Comparison of ENCODE assay signal across 8 cellular contexts in the genomic region with DNA sequence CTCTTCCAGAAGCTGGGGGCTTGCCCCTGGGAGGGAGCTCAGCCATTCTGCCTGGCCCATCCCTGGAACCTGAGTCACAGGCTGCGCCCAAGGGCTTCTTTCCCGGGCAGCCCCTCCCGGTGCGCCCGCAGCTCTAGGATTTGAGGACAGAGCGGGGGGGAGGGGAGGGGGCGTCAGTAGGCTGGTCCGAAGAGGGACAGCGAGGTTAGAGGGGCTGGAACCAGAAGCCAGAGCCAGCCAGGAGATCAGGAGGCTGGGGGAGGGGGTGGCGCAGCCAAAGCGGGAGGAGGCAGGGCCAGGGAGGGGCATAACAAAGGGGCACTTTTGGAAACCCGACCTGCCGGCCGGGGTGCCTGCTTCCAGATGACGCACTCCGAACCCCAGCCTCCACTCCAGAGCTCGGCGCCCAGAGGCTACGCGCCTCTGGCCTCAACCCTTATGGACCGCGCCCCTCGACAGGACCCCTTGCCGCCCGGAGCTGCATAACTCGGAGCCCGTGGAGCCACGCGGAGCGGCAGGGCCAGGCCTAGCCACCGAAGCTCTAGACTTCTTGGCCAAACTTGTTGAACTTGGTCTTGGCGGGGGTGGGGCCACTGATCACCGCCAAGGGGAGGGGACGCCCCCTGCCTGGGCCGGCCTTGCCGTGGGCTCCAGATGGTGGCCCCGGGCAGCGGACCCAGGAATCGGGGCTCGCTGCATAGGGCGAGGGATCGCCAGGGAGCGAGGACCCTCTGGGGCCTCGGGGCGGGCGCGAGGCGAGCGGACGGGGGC. TPM values are rescaled to one million over a fixed set of nuclear protein-coding genes. Genes with fewer than 3 reads are reported as not detected.
DNase-seq lines count a peak whose midpoint lies in the region; ATAC-seq, FAIRE-seq and TF ChIP-seq lines count a peak whose summit lies in the region.

No MANE protein-coding gene starts in this region.

- CTCF ChIA-PET in AG04450 (lab: Charles Lee), result interaction anchor here (0.6 to 1.6 kb wide), 7 partner anchors 74 to 238 kb away, joined by 3 to 13 read pairs (median 5); no protein-coding TSS in a partner anchor

- H3K56ac ChIP-seq in H9 (ENCODE audit: insufficient read length, low read depth, low read length), result no peak overlapping the region

- no peaks in the 10 kb centered on the region for H3K79me1 ChIP-seq in H9 (ENCODE audit: insufficient read depth, low read depth, low read length, poor library complexity, severe bottlenecking)

- H3K18ac ChIP-seq in H9 (ENCODE audit: insufficient read length, low read depth, low read length), result peak overlapping the region; percentile 73

- no peak for TF ChIP-seq POLR2A in GM12892 (IDR thresholded peaks at IDR 0.05; ENCODE audit: low read depth, low read length)

- no peak overlapping the region for H3T11ph ChIP-seq in H9 (ENCODE audit: low read length)

- H3K27me3 Mint-ChIP-seq in H9 (ENCODE audit: low read depth), result peaks cover 28% of the 10 kb centered on the region

- peaks cover 0 to 6% (median 5%) of the 10 kb centered on the region in 3 experiments; a peak in 4 of 7 replicates for H3K36me3 Mint-ChIP-seq in H9 (ENCODE audit: insufficient read depth in 1 of 3, low read depth in 3 of 3)

- H3K27ac ChIP-seq in AG04450 (ENCODE audit: low read depth, low read length) (peak overlapping the region; percentile 57), H9 (ENCODE audit: insufficient read length, low read depth, low read length) (no peak overlapping the region), epithelial cell of prostate (peak overlapping the region; percentile 89), muscle layer of duodenum (ENCODE audit: low read length) (no peak overlapping the region)

- H3K9ac ChIP-seq in H9 (ENCODE audit: extremely low read depth, insufficient read length, low read length), result peak overlapping the region; percentile 17

- no peak overlapping the region for H4K8ac ChIP-seq in H9 (replicated peaks; ENCODE audit: insufficient read length, low read depth, low read length)

- H2AK5ac ChIP-seq in H9 (ENCODE audit: insufficient read length, low read length), result no peak overlapping the region

- no peaks in the 10 kb centered on the region for H3K79me2 ChIP-seq in H9 (ENCODE audit: insufficient read depth, low read length)

- no peaks in the 10 kb centered on the region for H4K20me1 ChIP-seq in H9 (ENCODE audit: control insufficient read depth, insufficient read depth, insufficient read length)

- H3K4me1 ChIP-seq in H9 (ENCODE audit: insufficient read depth, low read length), result no peaks in the 10 kb centered on the region
- peaks cover 0 to 45% of the 10 kb centered on the region in 2 donors for H3K4me1 ChIP-seq in muscle layer of duodenum (ENCODE audit: control insufficient read depth in 1 of 2, insufficient read depth in 2 of 2, low read length in 2 of 2)

- no peak for ATAC-seq in HG03439 (IDR thresholded peaks at IDR 0.05; ENCODE audit: unreplicated experiment)

- DNase-seq in AG04450 (ENCODE audit: low read depth, low spot score), result no peak
- peak; percentile 96 for DNase-seq in H9
- DNase-seq in SW480 (ENCODE audit: low spot score), result peak; percentile 51
- DNase-seq in epithelial cell of prostate (ENCODE audit: low read depth, low spot score), result no peak
- DNase-seq in GM12892 (ENCODE audit: insufficient read length), result no peak
- DNase-seq in OCI-M2 (lab: John Stamatoyannopoulos, UW; ENCODE audit: unreplicated experiment), result no peak

- no peaks in the 10 kb centered on the region for H3K27me3 ChIP-seq in AG04450 (ENCODE audit: control insufficient read depth, insufficient read depth, low read length)
- H3K27me3 ChIP-seq in H9 (ENCODE audit: insufficient read depth, low read length), result no peaks in the 10 kb centered on the region
- no peaks in the 10 kb centered on the region for H3K27me3 ChIP-seq in muscle layer of duodenum (ENCODE audit: low read depth, low read length)

- no peaks in the 10 kb centered on the region for H3K9me3 Mint-ChIP-seq in H9

- peak overlapping the region; percentile 53 for H3K4me2 ChIP-seq in H9 (ENCODE audit: insufficient read depth, insufficient read length, low read length)

- H2BK20ac ChIP-seq in H9 (ENCODE audit: low read depth, low read length, poor library complexity, severe bottlenecking), result no peak overlapping the region

- POLR2A ChIA-PET in AG04450 (lab: Yijun Ruan, JAX), result interaction anchor here (0.7 to 1.4 kb wide), 4 partner anchors 29 to 509 kb away, joined by 4 to 7 read pairs (median 5); partner anchors contain the start of genes ACP2 and DDB2

- H3K4me3 Mint-ChIP-seq in H9, result peak overlapping the region; percentile 84 to 89

- no peak for TF ChIP-seq CTCF in AG04450 (IDR thresholded peaks at IDR 0.05; ENCODE audit: low read depth, low read length)
- no peak for TF ChIP-seq CTCF in H9 (conservative IDR thresholded peaks at IDR 0.05)

- H2BK120ac ChIP-seq in H9 (ENCODE audit: low read depth, low read length, poor library complexity, severe bottlenecking), result no peak overlapping the region

- H3K23me2 ChIP-seq in H9 (ENCODE audit: insufficient read length, low read depth, low read length, poor library complexity, severe bottlenecking), result peaks cover 14% of the 10 kb centered on the region

- H3K4me1 Mint-ChIP-seq in H9, result peaks cover 16% of the 10 kb centered on the region in 2 experiments

- no peak overlapping the region for H2BK12ac ChIP-seq in H9 (ENCODE audit: insufficient read length, low read depth, low read length)

- no CpG with 5 or more reads among the region's 50 CpGs for WGBS in H9 (ENCODE audit: extremely low coverage, insufficient read length, low lambda C conversion rate)

- H4K91ac ChIP-seq in H9 (ENCODE audit: insufficient read length, low read depth, low read length), result no peak overlapping the region

- H2AFZ ChIP-seq in H9 (ENCODE audit: low read length), result no peak overlapping the region

- peak overlapping the region; percentile 49 for H3K14ac ChIP-seq in H9 (ENCODE audit: insufficient read depth, low read length)

- no peak overlapping the region; the same call in 1 of the 2 replicates for H3K4ac ChIP-seq in H9 (ENCODE audit: low read depth, low read length)

- no peak overlapping the region for H2BK5ac ChIP-seq in H9 (ENCODE audit: insufficient read length, low read length)

- H2BK15ac ChIP-seq in H9 (ENCODE audit: low read depth, low read length), result no peak overlapping the region

- H3K4me3 ChIP-seq in AG04450 (ENCODE audit: low read depth, low read length) (peak overlapping the region; percentile 67), muscle layer of duodenum (ENCODE audit: low read depth in 1 of 2, low read length in 2 of 2) (peak overlapping the region; percentile 48 to 85)

- H4K5ac ChIP-seq in H9 (ENCODE audit: insufficient read length, low read depth, low read length), result no peak overlapping the region

- H3K9me3 ChIP-seq in AG04450 (ENCODE audit: control insufficient read depth, insufficient read depth, low read length) (no peaks in the 10 kb centered on the region), H9 (ENCODE audit: control insufficient read depth, low read depth, low read length) (no peaks in the 10 kb centered on the region), muscle layer of duodenum (ENCODE audit: control insufficient read depth in 1 of 2, low read length in 2 of 2) (no peaks in the 10 kb centered on the region)

- H3K36me3 ChIP-seq in muscle layer of duodenum (ENCODE audit: control insufficient read depth in 1 of 2, insufficient read depth in 2 of 2, low read length in 2 of 2), result no peaks in the 10 kb centered on the region

- H3K23ac ChIP-seq in H9 (ENCODE audit: insufficient read length, low read depth, low read length), result no peak overlapping the region

- no peak for FAIRE-seq in GM12892 (lab: Jason Lieb, UNC)

- H3K27ac Mint-ChIP-seq in H9, result peak overlapping the region; percentile 83 to 98 (median 87); a peak in 4 of 7 replicates

RNA-seq across cellular contexts. Expression of gene PACSIN3, which starts 0.7 kb away (rescaled TPM):
- polyA plus RNA-seq in AG04450 (2011; rRNA removed), result 15.3 and 19.7 TPM in 2 replicates
- 11.9 and 13.0 TPM in 2 replicates for polyA minus RNA-seq in AG04450 (2011; rRNA and poly(A)+ RNA removed)
- 62.2 and 63.0 TPM in 2 replicates for total RNA-seq in H9 (2021)
- polyA plus RNA-seq in GM12892 (2012; ENCODE audit: missing spikeins), result 1.2 TPM

RNA-seq across cellular contexts. Expression of gene ARFGAP2, which starts 8.8 kb away (rescaled TPM):
- 38.6 and 44.4 TPM in 2 replicates for polyA plus RNA-seq in AG04450 (2011; rRNA removed)
- polyA minus RNA-seq in AG04450 (2011; rRNA and poly(A)+ RNA removed), result 46.5 and 67.4 TPM in 2 replicates
- 65.1 and 72.3 TPM in 2 replicates for total RNA-seq in H9 (2021)
- 40.7 TPM for polyA plus RNA-seq in GM12892 (2012; ENCODE audit: missing spikeins)

RNA-seq across cellular contexts. Expression of gene DDB2, which starts 29.3 kb away (rescaled TPM):
- polyA plus RNA-seq in AG04450 (2011; rRNA removed), result 47.3 and 48.1 TPM in 2 replicates
- polyA minus RNA-seq in AG04450 (2011; rRNA and poly(A)+ RNA removed), result 27.1 and 32.5 TPM in 2 replicates
- 65.0 and 67.0 TPM in 2 replicates for total RNA-seq in H9 (2021)
- 130 TPM for polyA plus RNA-seq in GM12892 (2012; ENCODE audit: missing spikeins)

Comparison
In these comparisons a context has a peak if more than half of its experiments do, and no peak if none do; other contexts are left out.
1. DNase-seq: peak in H9 (single experiment) and SW480 (single experiment); none in AG04450 (single experiment), epithelial cell of prostate (single experiment), GM12892 (single experiment) and OCI-M2 (single experiment).
2. H3K27ac ChIP-seq: peak in AG04450 (single experiment) and epithelial cell of prostate (single experiment); none in H9 (single experiment) and muscle layer of duodenum (single experiment).